30 cellular contexts compared by ENCODE assay signal in genomic region chr3:94076055-94076454, GRCh38. TPM values are rescaled to one million over a fixed set of nuclear protein-coding genes. Genes with fewer than 3 reads are reported as not detected.
DNase-seq lines count a peak whose midpoint lies in the region; ATAC-seq and TF ChIP-seq lines count a peak whose summit lies in the region.
"Had no signal": no experiment of that assay in that cellular context is flagged by ENCODE, and none has a peak within 500 bp of the region (broad histone marks: within the 10 kb centered on the region; RNA-seq: fewer than 3 reads in every experiment).

No MANE protein-coding gene starts in this region.

- H3K14ac ChIP-seq in IMR-90 (replicated peaks; ENCODE audit: low read depth, low read length) (no peak overlapping the region; the same call in 1 of the 2 replicates), mesenchymal stem cell (ENCODE audit: low read length in 2 of 2) (no peak overlapping the region)

- H3K4me1 ChIP-seq in IMR-90 (ENCODE audit: control insufficient read depth, insufficient read depth, low read length) (no peaks in the 10 kb centered on the region), foreskin keratinocyte (no peaks in the 10 kb centered on the region), mesenchymal stem cell (ENCODE audit: control insufficient read depth, insufficient read depth, low read depth, low read length) (no peaks in the 10 kb centered on the region)
- H3K4me1 ChIP-seq: Caco-2, right atrium auricular region, testis had no signal

- TF ChIP-seq RAD21 in IMR-90 (IDR thresholded peaks at IDR 0.05; ENCODE audit: low read length): no peak

- H2BK15ac ChIP-seq in IMR-90 (ENCODE audit: low read depth, low read length) (no peak overlapping the region), mesenchymal stem cell (ENCODE audit: low read depth, poor library complexity, severe bottlenecking) (no peak overlapping the region)

- peak; percentile 69 for ATAC-seq in IMR-90 (ENCODE audit: low read depth)
- ATAC-seq in foreskin keratinocyte: peak; percentile 73
- ATAC-seq in Right ventricle myocardium inferior: no peak
- ATAC-seq in HG03460 (IDR thresholded peaks at IDR 0.05; ENCODE audit: unreplicated experiment): no peak
- ATAC-seq: heart right ventricle; HepG2; left lobe of liver; naive thymus-derived CD8-positive, alpha-beta T cell; stimulated activated naive B cell treated with anti-CD40 and anti-IgM and Interleukin-4, amounts not matched to agents 10 μg/mL and 1 μg/mL and 100 μg/mL, for 72 hours had no signal

- H3K4me3 ChIP-seq in AG04450 (ENCODE audit: low read depth, low read length) (no peak overlapping the region), IMR-90 (ENCODE audit: insufficient read depth, low read depth, low read length) (no peak overlapping the region), astrocyte of the spinal cord (ENCODE audit: low read depth, low read length) (no peak overlapping the region), mesenchymal stem cell (ENCODE audit: insufficient read depth in 1 of 2, low read depth in 1 of 2, low read length in 2 of 2) (no peak overlapping the region)
- H3K4me3 ChIP-seq: BLaER1, cardiac muscle cell, heart right ventricle, ovary, right atrium auricular region, testis had no signal

- in situ Hi-C loops in IMR-90 (cut with MboI; ENCODE audit: low sequenced_read_pairs) (no loop called here), astrocyte of the spinal cord (cut with HindIII; ENCODE audit: low sequenced_read_pairs) (no loop called here), ACHN (cut with HindIII; ENCODE audit: low pct_ligation_motif_present, low pct_unique_long_range_greater_than_20kb, low sequenced_read_pairs) (no loop called here)

- CTCF ChIA-PET in AG04450 (lab: Charles Lee): no interaction called here
- CTCF ChIA-PET in IMR-90 (lab: Yijun Ruan, JAX): no interaction called here

- H3K4me2 ChIP-seq in IMR-90 (ENCODE audit: low read depth, low read length) (no peak overlapping the region), mesenchymal stem cell (ENCODE audit: low read length, poor library complexity, severe bottlenecking) (no peak overlapping the region)
- H3K4me2 ChIP-seq: BLaER1 had no signal

- H3K18ac ChIP-seq in IMR-90 (ENCODE audit: low read depth, low read length) (no peak overlapping the region), mesenchymal stem cell (ENCODE audit: low read depth in 1 of 2, low read length in 2 of 2) (no peak overlapping the region)

- H2BK120ac ChIP-seq in IMR-90 (ENCODE audit: low read depth, low read length): no peak overlapping the region
- H2BK120ac ChIP-seq in mesenchymal stem cell (ENCODE audit: low read depth, low read length): no peak overlapping the region

- H3K36me3 ChIP-seq in IMR-90 (ENCODE audit: control insufficient read depth, insufficient read depth, low read length) (peaks cover 8% of the 10 kb centered on the region), mesenchymal stem cell (ENCODE audit: control insufficient read depth in 1 of 2, insufficient read depth in 2 of 2, low read depth in 1 of 2, low read length in 2 of 2) (peaks cover 4 to 14% of the 10 kb centered on the region in 2 experiments)
- H3K36me3 ChIP-seq: cardiac muscle cell, ovary had no signal

- H2AK5ac ChIP-seq in IMR-90 (ENCODE audit: low read depth, low read length): no peak overlapping the region
- H2AK5ac ChIP-seq in mesenchymal stem cell (ENCODE audit: low read length, severe bottlenecking): no peak overlapping the region

- POLR2A ChIA-PET in AG04450 (lab: Yijun Ruan, JAX) (no interaction called here), IMR-90 (lab: Charles Lee; ENCODE audit: unreplicated experiment) (no interaction called here)

- no peaks in the 10 kb centered on the region for H4K20me1 ChIP-seq in IMR-90 (ENCODE audit: insufficient read depth, low read length)

- no peak overlapping the region for H2BK20ac ChIP-seq in IMR-90 (ENCODE audit: low read depth, low read length)

- H2BK12ac ChIP-seq in mesenchymal stem cell (ENCODE audit: low read length in 2 of 2): no peak overlapping the region

- dilution Hi-C loops in IMR-90 (cut with HindIII; ENCODE audit: low sequenced_read_pairs, unreplicated experiment): no loop called here

- H3K79me1 ChIP-seq in IMR-90 (ENCODE audit: low read depth in 1 of 2, low read length in 2 of 2) (peaks cover 11 to 19% of the 10 kb centered on the region in 2 experiments; a peak in 3 of 4 replicates), mesenchymal stem cell (replicated peaks; ENCODE audit: low read length, poor library complexity, severe bottlenecking) (peaks cover 20% of the 10 kb centered on the region)

- WGBS in IMR-90 (ENCODE audit: extremely low coverage in 2 of 2, insufficient read length in 1 of 2), 2 experiments: 40% methylated on average over 1 of the region's 3 CpGs; no CpG with 5 or more reads in 1 of the 2 experiments
- WGBS in mesenchymal stem cell: 100% methylated on average over 2 of the region's 3 CpGs

- DNase-seq in AG04450 (ENCODE audit: low read depth, low spot score) (peak; percentile 10), IMR-90 (peak; percentile 68), astrocyte of the spinal cord (ENCODE audit: low read depth, low spot score) (peak; percentile 37), foreskin keratinocyte (peak; percentile 5 to 59), ACHN (no peak), mesenchymal stem cell (no peak), Right ventricle myocardium inferior (ENCODE audit: missing footprints) (no peak)
- DNase-seq: activated CD4-positive, alpha-beta T cell treated with anti-CD3 and anti-CD28 coated beads, Interleukin-2, amount 50 U/mL, for 48 hours; activated naive CD8-positive, alpha-beta T cell treated with anti-CD3 and anti-CD28 coated beads, Interleukin-2, amount 10 ng/mL, durations not matched to agents 7 days and 5 days; Caco-2; DMS79; H7; heart right ventricle; naive thymus-derived CD8-positive, alpha-beta T cell; NCI-H1105; NCI-H446; OCI-M1; ovary; Right ventricle myocardium superior; stimulated activated CD4-positive, alpha-beta T cell treated with anti-CD3 and anti-CD28 coated beads, Interleukin-12 subunit alpha, Interleukin-12 subunit beta, amount 100 ng/mL, for 4 hours; stimulated activated CD4-positive, alpha-beta T cell treated with anti-CD3 and anti-CD28 coated beads, Interleukin-4, amount 100 ng/mL, for 24 hours; stimulated activated naive B cell treated with anti-CD40 and anti-IgM and Interleukin-4, amounts not matched to agents 10 μg/mL and 1 μg/mL and 100 μg/mL, for 72 hours; testis had no signal

- no TSS peak for BruUV-seq in IMR-90 (replicated peaks; lab: Mats Ljungman, UMichigan)

- H3K23ac ChIP-seq in IMR-90 (ENCODE audit: low read depth, low read length): no peak overlapping the region
- no peak overlapping the region for H3K23ac ChIP-seq in mesenchymal stem cell (ENCODE audit: low read length in 2 of 2)

- no peak overlapping the region for H2BK5ac ChIP-seq in IMR-90 (ENCODE audit: low read depth, low read length, poor library complexity, severe bottlenecking)
- H2BK5ac ChIP-seq in mesenchymal stem cell (ENCODE audit: low read depth, low read length, poor library complexity, severe bottlenecking): no peak overlapping the region

- H4K5ac ChIP-seq in IMR-90 (ENCODE audit: low read depth, low read length): no peak overlapping the region

- intact Hi-C loops in IMR-90 (cut with micrococcal nuclease): no loop called here
- intact Hi-C loops in Right ventricle myocardium inferior (cut with DNase I): no loop called here

- H3K4ac ChIP-seq in IMR-90 (ENCODE audit: low read depth, low read length): no peak overlapping the region
- H3K4ac ChIP-seq in mesenchymal stem cell (ENCODE audit: low read depth in 1 of 2, low read length in 2 of 2): no peak overlapping the region

- H2AFZ ChIP-seq in IMR-90 (replicated peaks; ENCODE audit: low read length, poor library complexity) (no peak overlapping the region), mesenchymal stem cell (ENCODE audit: low read depth, low read length) (no peak overlapping the region)

- no peak overlapping the region for H3K27ac ChIP-seq in AG04450 (ENCODE audit: low read depth, low read length)
- no peak overlapping the region for H3K27ac ChIP-seq in IMR-90 (ENCODE audit: insufficient read depth, low read length)
- H3K27ac ChIP-seq in foreskin keratinocyte: no peak overlapping the region
- H3K27ac ChIP-seq in mesenchymal stem cell (ENCODE audit: low read length, poor library complexity, severe bottlenecking): no peak overlapping the region
- H3K27ac ChIP-seq: BLaER1, cardiac muscle cell, heart right ventricle, HL-60, ovary, right atrium auricular region, testis had no signal

- no peaks in the 10 kb centered on the region for H3K9me1 ChIP-seq in IMR-90 (ENCODE audit: insufficient read depth, low read length)

- no peak overlapping the region for H3K9ac ChIP-seq in IMR-90 (ENCODE audit: low read depth, low read length)
- no peak overlapping the region for H3K9ac ChIP-seq in mesenchymal stem cell (ENCODE audit: low read length)
- H3K9ac ChIP-seq: BLaER1 had no signal

- no peaks in the 10 kb centered on the region for H3K9me3 ChIP-seq in AG04450 (ENCODE audit: control insufficient read depth, insufficient read depth, low read length)
- no peaks in the 10 kb centered on the region for H3K9me3 ChIP-seq in IMR-90 (ENCODE audit: control insufficient read depth, insufficient read depth, low read length)
- H3K9me3 ChIP-seq in mesenchymal stem cell (ENCODE audit: control insufficient read depth, low read length): no peaks in the 10 kb centered on the region
- H3K9me3 ChIP-seq: Caco-2, ovary, right atrium auricular region, testis had no signal

- H3K56ac ChIP-seq in IMR-90 (ENCODE audit: extremely low read depth, insufficient read depth, low read length): no peak overlapping the region

- H3K27me3 ChIP-seq in AG04450 (ENCODE audit: control insufficient read depth, insufficient read depth, low read length) (no peaks in the 10 kb centered on the region), IMR-90 (ENCODE audit: control insufficient read depth, insufficient read depth, low read length) (no peaks in the 10 kb centered on the region), foreskin keratinocyte (no peaks in the 10 kb centered on the region), mesenchymal stem cell (ENCODE audit: control insufficient read depth in 1 of 2, insufficient read depth in 1 of 2, low read length in 2 of 2) (no peaks in the 10 kb centered on the region)
- H3K27me3 ChIP-seq: BLaER1, cardiac muscle cell, heart right ventricle, ovary, right atrium auricular region, testis had no signal

- TF ChIP-seq CTCF in AG04450 (IDR thresholded peaks at IDR 0.05; ENCODE audit: low read depth, low read length): no peak
- TF ChIP-seq CTCF in IMR-90 (conservative IDR thresholded peaks at IDR 0.05; ENCODE audit: low read depth, low read length): no peak
- no peak for TF ChIP-seq CTCF in astrocyte of the spinal cord (IDR thresholded peaks at IDR 0.05; ENCODE audit: low read depth, low read length)
- no peak for TF ChIP-seq CTCF in foreskin keratinocyte (conservative IDR thresholded peaks at IDR 0.05)

- H4K91ac ChIP-seq in IMR-90 (ENCODE audit: insufficient read depth, low read depth, low read length): no peak overlapping the region
- H4K91ac ChIP-seq in mesenchymal stem cell (ENCODE audit: low read length): no peak overlapping the region

- H2AK9ac ChIP-seq in IMR-90 (replicated peaks; ENCODE audit: low read depth, low read length, poor library complexity): no peak overlapping the region

- TF ChIP-seq POLR2A in IMR-90 (IDR thresholded peaks at IDR 0.05; ENCODE audit: low read depth, low read length): no peak

- H4K8ac ChIP-seq in IMR-90 (ENCODE audit: low read depth in 2 of 2, low read length in 2 of 2): no peak overlapping the region
- H4K8ac ChIP-seq in mesenchymal stem cell (ENCODE audit: low read length): no peak overlapping the region

RNA-seq across cellular contexts. Expression of gene NSUN3, which starts 13.2 kb away (rescaled TPM):
- 7.5 and 7.7 TPM in 2 replicates for polyA plus RNA-seq in AG04450 (2011; rRNA removed)
- polyA minus RNA-seq in AG04450 (2011; rRNA and poly(A)+ RNA removed): 10.3 and 12.8 TPM in 2 replicates
- total RNA-seq in IMR-90 (2012; rRNA removed): 6.8 and 11.1 TPM in 2 replicates
- polyA plus RNA-seq in IMR-90 (2012; rRNA removed): 4.9 TPM in 2 replicates
- 1.2 and 1.6 TPM in 2 replicates for polyA plus RNA-seq in IMR-90 (2012; cell fraction: cytosol; rRNA removed)
- polyA plus RNA-seq in IMR-90 (2012; cell fraction: nucleus; rRNA removed; ENCODE audit: low replicate concordance): 0.98 and 3.2 TPM in 2 replicates
- 6.1 and 7.9 TPM in 2 replicates for total RNA-seq in foreskin keratinocyte
- polyA plus RNA-seq in foreskin keratinocyte: 1.6 and 2.0 TPM in 2 replicates
- 4.4 TPM for polyA plus RNA-seq in mesenchymal stem cell (2013, experiment 1 of 2)
- polyA plus RNA-seq in mesenchymal stem cell (2013, experiment 2 of 2): 4.3 TPM
- total RNA-seq in Right ventricle myocardium inferior: 4.8 TPM

RNA-seq across cellular contexts. Expression of gene DHFR2, which starts 13.3 kb away (rescaled TPM):
- polyA plus RNA-seq in AG04450 (2011; rRNA removed): 3.4 and 4.0 TPM in 2 replicates
- 2.4 and 2.6 TPM in 2 replicates for polyA minus RNA-seq in AG04450 (2011; rRNA and poly(A)+ RNA removed)
- total RNA-seq in IMR-90 (2012; rRNA removed): 2.3 and 3.9 TPM in 2 replicates
- polyA plus RNA-seq in IMR-90 (2012; rRNA removed): 0.95 and 1.1 TPM in 2 replicates
- polyA plus RNA-seq in IMR-90 (2012; cell fraction: cytosol; rRNA removed): 0.31 and 0.42 TPM in 2 replicates
- 0.17 and 0.34 TPM in 2 replicates for polyA plus RNA-seq in IMR-90 (2012; cell fraction: nucleus; rRNA removed; ENCODE audit: low replicate concordance)
- total RNA-seq in foreskin keratinocyte: 3.3 and 3.4 TPM in 2 replicates
- 1.0 and 1.2 TPM in 2 replicates for polyA plus RNA-seq in foreskin keratinocyte
- polyA plus RNA-seq in mesenchymal stem cell (2013, experiment 1 of 2): 4.5 TPM
- 4.5 TPM for polyA plus RNA-seq in mesenchymal stem cell (2013, experiment 2 of 2)
- 2.7 TPM for total RNA-seq in Right ventricle myocardium inferior

RNA-seq across cellular contexts. Expression of gene STX19, which starts 47.7 kb away (rescaled TPM):
- polyA plus RNA-seq in AG04450 (2011; rRNA removed) (not detected in 2 replicates), IMR-90 (2012; rRNA removed) (not detected in 2 replicates), foreskin keratinocyte (0.03 and 0.07 TPM in 2 replicates)
- not detected in 2 replicates for polyA minus RNA-seq in AG04450 (2011; rRNA and poly(A)+ RNA removed)
- total RNA-seq in IMR-90 (2012; rRNA removed) (not detected in 2 replicates), foreskin keratinocyte (0.18 TPM in 1 of 2 replicates, not detected in the other), Right ventricle myocardium inferior (not detected)
- polyA plus RNA-seq in IMR-90 (2012; cell fraction: cytosol; rRNA removed): not detected in 2 replicates
- polyA plus RNA-seq in IMR-90 (2012; cell fraction: nucleus; rRNA removed; ENCODE audit: low replicate concordance): not detected in 2 replicates
- polyA plus RNA-seq in mesenchymal stem cell (2013, experiment 1 of 2): not detected
- polyA plus RNA-seq in mesenchymal stem cell (2013, experiment 2 of 2): not detected
- total RNA-seq: activated naive CD8-positive, alpha-beta T cell treated with anti-CD3 and anti-CD28 coated beads, Interleukin-2, amount 10 ng/mL, durations not matched to agents 7 days and 5 days; Caco-2; cardiac muscle cell; H7; HepG2; left lobe of liver; naive thymus-derived CD8-positive, alpha-beta T cell; right atrium auricular region; Right ventricle myocardium superior; testis had no signal
- polyA plus RNA-seq: cardiac muscle cell, HepG2, ovary had no signal

Comparison
In these comparisons a context has a peak if more than half of its experiments do, and no peak if none do; other contexts are left out.
1. DNase-seq: peak in AG04450 (single experiment), IMR-90 (single experiment), astrocyte of the spinal cord (single experiment) and foreskin keratinocyte (2 of 2); none in ACHN (single experiment), mesenchymal stem cell (single experiment) and Right ventricle myocardium inferior (single experiment).
2. ATAC-seq: peak in IMR-90 (single experiment) and foreskin keratinocyte (single experiment); none in Right ventricle myocardium inferior (single experiment) and HG03460 (single experiment).